Comparison of ENCODE assay signal across 19 cellular contexts in the genomic region with DNA sequence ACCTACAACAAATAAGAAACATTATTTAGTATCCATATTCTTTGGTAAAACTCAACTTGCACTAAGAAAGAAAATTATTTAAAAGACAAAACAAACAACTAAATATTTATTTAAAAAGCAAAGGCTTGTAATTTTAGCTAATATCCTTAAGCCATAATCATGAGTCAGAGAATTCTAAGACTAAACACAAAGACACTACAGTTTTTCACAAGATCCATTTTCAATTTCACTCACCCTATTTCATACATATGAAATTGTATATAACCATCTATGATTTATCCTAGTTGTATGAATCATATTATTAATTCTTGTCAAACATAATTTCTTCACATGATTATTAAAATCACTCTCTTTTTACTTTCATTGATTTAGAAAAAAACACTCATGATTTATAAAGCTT.
DNase-seq lines count a peak whose midpoint lies in the region; ATAC-seq, FAIRE-seq and TF ChIP-seq lines count a peak whose summit lies in the region.
"Had no signal": no experiment of that assay in that cellular context is flagged by ENCODE, and none has a peak within 500 bp of the region (broad histone marks: within the 10 kb centered on the region; RNA-seq: fewer than 3 reads in every experiment).

No MANE protein-coding gene starts in this region.

- no peak overlapping the region for H3K9ac ChIP-seq in PC-3 (ENCODE audit: low read length)
- H3K9ac ChIP-seq: BLaER1 had no signal

- H2AFZ ChIP-seq in PC-3 (ENCODE audit: low read length), result no peak overlapping the region

- BruUV-seq in PC-3 (replicated peaks; lab: Mats Ljungman, UMichigan), result no TSS peak

- CTCF ChIA-PET in PC-3 (lab: Charles Lee), result interaction anchor here (0.6 kb wide), 1 partner anchor 679 kb away, joined by 8 read pairs; no protein-coding TSS in a partner anchor

- peak overlapping the region; percentile 51 for H3K4me2 ChIP-seq in PC-3 (ENCODE audit: low read length)
- H3K4me2 ChIP-seq: BLaER1 had no signal

- peaks cover 16% of the 10 kb centered on the region for H3K4me1 Mint-ChIP-seq in activated T-cell treated with anti-CD3 and anti-CD28 coated beads, Interleukin-2, amount 50 U/mL, for 72 hours (ENCODE audit: low read depth)
- peaks cover 43% of the 10 kb centered on the region for H3K4me1 Mint-ChIP-seq in activated T-cell treated with anti-CD3 and anti-CD28 coated beads, Interleukin-2, amount 50 U/mL, for 24 hours (ENCODE audit: low read depth)

- H3K4me3 ChIP-seq in PC-3 (ENCODE audit: low read length), result no peak overlapping the region
- no peak overlapping the region for H3K4me3 ChIP-seq in pancreas
- H3K4me3 ChIP-seq in small intestine (ENCODE audit: low read depth in 1 of 2, low read length in 2 of 2), result no peak overlapping the region
- H3K4me3 ChIP-seq: BLaER1 had no signal

- H4K20me1 ChIP-seq in PC-3 (ENCODE audit: low read length), result 0 out of 2 replicates have a peak, but pooled peaks cover 2% of the 10 kb centered on the region
- H4K20me1 ChIP-seq: BLaER1 had no signal

- H3K27ac ChIP-seq in PC-3 (ENCODE audit: low read length) (peak overlapping the region; percentile 20; the same call in 1 of the 2 replicates), pancreas (no peak overlapping the region), small intestine (ENCODE audit: low read depth in 1 of 2, low read length in 1 of 2) (no peak overlapping the region)
- H3K27ac ChIP-seq: 22Rv1, BLaER1 had no signal

- H3K36me3 ChIP-seq in PC-3 (ENCODE audit: low read depth, low read length) (no peaks in the 10 kb centered on the region; the same call in 1 of the 2 replicates), pancreas (no peaks in the 10 kb centered on the region), small intestine (ENCODE audit: control insufficient read depth in 2 of 2, insufficient read depth in 2 of 2, low read length in 2 of 2) (no peaks in the 10 kb centered on the region)

- no peaks in the 10 kb centered on the region for H3K9me2 ChIP-seq in PC-3 (replicated peaks; ENCODE audit: low read length)

- ATAC-seq in activated T-cell treated with anti-CD3 and anti-CD28 coated beads, Interleukin-2, amount 50 U/mL, for 72 hours (replicated peaks in 1 of 2), result no peak
- ATAC-seq in PC-3 (peak; percentile 42; the same call in 1 of the 2 replicates), pancreas (no peak)
- ATAC-seq: HCT116 had no signal

- H3K79me2 ChIP-seq in PC-3 (ENCODE audit: low read length), result peaks cover 7% of the 10 kb centered on the region; the same call in 1 of the 2 replicates

- H3K9me3 Mint-ChIP-seq in activated T-cell treated with anti-CD3 and anti-CD28 coated beads, Interleukin-2, amount 50 U/mL, for 72 hours, result no peaks in the 10 kb centered on the region
- H3K9me3 Mint-ChIP-seq in activated T-cell treated with anti-CD3 and anti-CD28 coated beads, Interleukin-2, amount 50 U/mL, for 24 hours, result no peaks in the 10 kb centered on the region
- H3K9me3 Mint-ChIP-seq: CD14-positive monocyte; CD4-positive, alpha-beta memory T cell; HFFc6 had no signal

- H3K27ac Mint-ChIP-seq in activated T-cell treated with anti-CD3 and anti-CD28 coated beads, Interleukin-2, amount 50 U/mL, for 72 hours, result peak overlapping the region; percentile 21
- H3K27ac Mint-ChIP-seq in activated T-cell treated with anti-CD3 and anti-CD28 coated beads, Interleukin-2, amount 50 U/mL, for 24 hours, result no peak overlapping the region
- H3K27ac Mint-ChIP-seq: HFFc6 had no signal

- no peak for DNase-seq in activated T-cell treated with anti-CD3 and anti-CD28 coated beads, Interleukin-2, amount 50 U/mL, for 72 hours
- DNase-seq in activated T-cell treated with anti-CD3 and anti-CD28 coated beads, Interleukin-2, amount 50 U/mL, for 24 hours, result no peak
- DNase-seq in PC-3 (peak; percentile 26), pancreas (no peak), small intestine (no peak), HT-29 (ENCODE audit: low spot score) (no peak)
- DNase-seq in activated CD8-positive, alpha-beta memory T cell treated with anti-CD3 and anti-CD28 coated beads, Interleukin-2, amount 50 U/mL, for 4 hours, result no peak
- DNase-seq: CD4-positive, alpha-beta memory T cell; DMS153; DMS79; GDM1; GOT3; H7; HFFc6 had no signal

- H3K36me3 Mint-ChIP-seq in activated T-cell treated with anti-CD3 and anti-CD28 coated beads, Interleukin-2, amount 50 U/mL, for 72 hours (ENCODE audit: insufficient read depth in 2 of 2), result peaks cover 7 to 15% of the 10 kb centered on the region in 2 donors
- peaks cover 47% of the 10 kb centered on the region for H3K36me3 Mint-ChIP-seq in activated T-cell treated with anti-CD3 and anti-CD28 coated beads, Interleukin-2, amount 50 U/mL, for 24 hours (ENCODE audit: low read depth)

- H3K4me1 ChIP-seq in PC-3 (ENCODE audit: insufficient read depth, low read length) (peaks cover 46% of the 10 kb centered on the region), pancreas (peaks cover 7 to 20% (median 17%) of the 10 kb centered on the region in 3 donors), small intestine (ENCODE audit: control insufficient read depth in 2 of 2, insufficient read depth in 1 of 2, low read depth in 1 of 2, low read length in 1 of 2) (no peaks in the 10 kb centered on the region)
- H3K4me1 ChIP-seq: BLaER1 had no signal

- TF ChIP-seq CTCF in PC-3 (conservative IDR thresholded peaks at IDR 0.05; ENCODE audit: low read depth, low read length) (no peak), pancreas (IDR thresholded peaks at IDR 0.05) (no peak)

- no peak overlapping the region for H3K4me3 Mint-ChIP-seq in activated T-cell treated with anti-CD3 and anti-CD28 coated beads, Interleukin-2, amount 50 U/mL, for 72 hours
- H3K4me3 Mint-ChIP-seq in activated T-cell treated with anti-CD3 and anti-CD28 coated beads, Interleukin-2, amount 50 U/mL, for 24 hours, result no peak overlapping the region
- H3K4me3 Mint-ChIP-seq: CD14-positive monocyte; CD4-positive, alpha-beta memory T cell; HFFc6 had no signal

- H3K27me3 ChIP-seq in PC-3 (ENCODE audit: low read length) (no peaks in the 10 kb centered on the region), pancreas (no peaks in the 10 kb centered on the region), small intestine (ENCODE audit: control insufficient read depth in 2 of 2, insufficient read depth in 2 of 2, low read length in 2 of 2) (no peaks in the 10 kb centered on the region)
- H3K27me3 ChIP-seq: BLaER1 had no signal

- POLR2A ChIA-PET in PC-3 (lab: Charles Lee; ENCODE audit: unreplicated experiment), result no interaction called here

- FAIRE-seq in endometrium (lab: Jason Lieb, UNC), result peak; percentile 37
- FAIRE-seq in pancreas (lab: Jason Lieb, UNC), result peak; percentile 60
- no peak for FAIRE-seq in small intestine (lab: Jason Lieb, UNC)

- intact Hi-C loops in PC-3 (cut with micrococcal nuclease) (loop anchor here (5.0 kb wide), 1 partner anchor 57 kb away; no protein-coding TSS in a partner anchor), pancreas (cut with DNase I) (no loop called here)

- H3F3A ChIP-seq in PC-3 (ENCODE audit: low read length, unreplicated experiment), result no peaks in the 10 kb centered on the region

- H3K9me3 ChIP-seq in PC-3 (ENCODE audit: low read length) (no peaks in the 10 kb centered on the region), pancreas (no peaks in the 10 kb centered on the region), small intestine (ENCODE audit: control insufficient read depth, low read depth) (no peaks in the 10 kb centered on the region)

- H3K27me3 Mint-ChIP-seq in activated T-cell treated with anti-CD3 and anti-CD28 coated beads, Interleukin-2, amount 50 U/mL, for 72 hours (ENCODE audit: low read depth), result no peaks in the 10 kb centered on the region
- H3K27me3 Mint-ChIP-seq in activated T-cell treated with anti-CD3 and anti-CD28 coated beads, Interleukin-2, amount 50 U/mL, for 24 hours, result no peaks in the 10 kb centered on the region
- H3K27me3 Mint-ChIP-seq: CD4-positive, alpha-beta memory T cell had no signal
